In the genomic region with DNA sequence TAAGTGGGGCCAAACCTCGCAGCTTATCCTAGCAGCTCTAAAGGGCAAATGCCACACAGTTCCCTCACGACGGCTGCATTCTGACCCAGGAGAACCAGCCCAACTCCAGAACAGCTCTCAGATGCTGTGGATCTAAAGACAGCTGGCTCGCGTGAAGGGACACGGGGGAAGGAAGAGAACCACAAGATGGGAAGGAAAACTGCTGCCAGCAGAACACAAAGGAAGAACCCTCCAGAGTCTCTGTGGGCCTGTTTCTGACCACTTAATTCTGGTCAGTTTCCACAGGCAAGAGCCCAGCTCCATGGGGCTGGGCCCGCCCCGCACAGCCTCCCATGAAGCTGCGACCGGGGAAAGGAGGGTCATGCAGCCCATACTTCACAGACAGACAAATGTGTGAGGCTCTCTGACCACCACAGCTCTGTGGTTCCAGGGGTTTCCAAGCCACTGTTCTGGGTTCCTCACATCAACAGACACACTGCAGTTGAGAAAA, we compare ENCODE assay signal across 1 cellular context.
TF ChIP-seq lines count a peak whose summit lies in the region.

No MANE protein-coding gene starts in this region.

TF ChIP-seq in WTC11, 78 proteins besides CTCF, POLR2A, EP300 and RAD21 (continued from another document):
- no peak for TF ChIP-seq PRDM15 (CRISPR knock-in tag; IDR thresholded peaks at IDR 0.05)
